Comparison of ENCODE assay signal across 23 cellular contexts in genomic region chr16:72963921-72964320, GRCh38.
A peak's percentile ranks its signal among the peaks of the same experiment; 100 is the strongest.
DNase-seq lines count a peak whose midpoint lies in the region; ATAC-seq and TF ChIP-seq lines count a peak whose summit lies in the region.
"Had no signal": no experiment of that assay in that cellular context is flagged by ENCODE, and none has a peak within 500 bp of the region (broad histone marks: within the 10 kb centered on the region; RNA-seq: fewer than 3 reads in every experiment).

No MANE protein-coding gene starts in this region.

- intact Hi-C loops in Calu3 (cut with micrococcal nuclease; ENCODE audit: unreplicated experiment) = loop anchor here (5.0 to 10.0 kb wide), 4 partner anchors 132 to 459 kb away; no protein-coding TSS in a partner anchor

- no peaks in the 10 kb centered on the region for H3K9me3 Mint-ChIP-seq in HFFc6
- no peaks in the 10 kb centered on the region for H3K9me3 Mint-ChIP-seq in Calu3 (ENCODE audit: low read depth, unreplicated experiment)

- no TSS peak for BruUV-seq in Calu3 (replicated peaks; lab: Mats Ljungman, UMichigan)

- H3K4me1 Mint-ChIP-seq in HFFc6 (ENCODE audit: low read depth) (peaks cover 44% of the 10 kb centered on the region), Calu3 (ENCODE audit: low read depth, unreplicated experiment) (peaks cover 27% of the 10 kb centered on the region)

- H3K4me3 ChIP-seq in AG04449 (ENCODE audit: low read depth, low read length) (no peak overlapping the region), astrocyte of the spinal cord (ENCODE audit: low read depth, low read length) (no peak overlapping the region)
- H3K4me3 ChIP-seq: A549, lower lobe of right lung, ovary, right lobe of liver, SK-N-MC, uterus had no signal

- TF ChIP-seq CTCF in AG04449 (IDR thresholded peaks at IDR 0.05; ENCODE audit: insufficient read depth, low read length, missing control alignments) (peak; percentile 9), HFFc6 (IDR thresholded peaks at IDR 0.05) (0 out of 2 replicates have a peak, but pooled peaks have one; percentile 8), astrocyte of the spinal cord (IDR thresholded peaks at IDR 0.05; ENCODE audit: low read depth, low read length) (peak; percentile 2), Calu3 (IDR thresholded peaks at IDR 0.05; ENCODE audit: unreplicated experiment) (no peak)

- H3K27me3 Mint-ChIP-seq in HFFc6 (ENCODE audit: insufficient read depth) = peaks cover 3% of the 10 kb centered on the region
- no peaks in the 10 kb centered on the region for H3K27me3 Mint-ChIP-seq in Calu3 (ENCODE audit: unreplicated experiment)
- H3K27me3 Mint-ChIP-seq: dendritic cell treated with granulocyte-macrophage colony-stimulating factor and Interleukin-4, amounts not matched to agents 40 ng/mL and 50 ng/mL, for 4 days had no signal

- in situ Hi-C loops in astrocyte of the spinal cord (cut with HindIII; ENCODE audit: low sequenced_read_pairs) = no loop called here

- peak overlapping the region; percentile 24 for H3K27ac Mint-ChIP-seq in HFFc6
- no peak overlapping the region for H3K27ac Mint-ChIP-seq in Calu3 (ENCODE audit: unreplicated experiment)
- H3K27ac Mint-ChIP-seq: activated naive CD4-positive, alpha-beta T cell treated with anti-CD3 and anti-CD28 coated beads, Interleukin-2, amount 50 U/mL, for 72 hours; dendritic cell treated with granulocyte-macrophage colony-stimulating factor and Interleukin-4, amounts not matched to agents 40 ng/mL and 50 ng/mL, for 4 days had no signal

- H3K36me3 Mint-ChIP-seq in HFFc6 (ENCODE audit: low read depth) (peaks cover 30% of the 10 kb centered on the region), Calu3 (ENCODE audit: insufficient read depth, unreplicated experiment) (no peaks in the 10 kb centered on the region)
- H3K36me3 Mint-ChIP-seq: activated naive CD4-positive, alpha-beta T cell treated with anti-CD3 and anti-CD28 coated beads, Interleukin-2, amount 50 U/mL, for 72 hours had no signal

- CTCF ChIA-PET in AG04449 (lab: Yijun Ruan, JAX) (interaction anchor here (1.0 to 3.2 kb wide), 8 partner anchors 11 to 132 kb away, joined by 3 to 19 read pairs (median 4); no protein-coding TSS in a partner anchor), Calu3 (lab: Charles Lee) (interaction anchor here (0.7 kb wide), 1 partner anchor 10 kb away, joined by 3 read pairs; no protein-coding TSS in a partner anchor)

- DNase-seq in AG04449 (ENCODE audit: low read depth, low spot score) = peak; percentile 23
- DNase-seq in HFFc6 = peak; percentile 59
- DNase-seq in astrocyte of the spinal cord (ENCODE audit: low read depth, low spot score) = peak; percentile 45
- peak; percentile 17 for DNase-seq in iris pigment epithelial cell (ENCODE audit: low read depth)
- no peak for DNase-seq in Calu3
- DNase-seq in activated T-cell treated with anti-CD3 and anti-CD28 coated beads, Interleukin-2, amount 50 U/mL, for 1 hour = no peak
- DNase-seq in activated CD4-positive, CD25-positive, alpha-beta regulatory T cell treated with anti-CD3 and anti-CD28 coated beads, Interleukin-2, amount 50 U/mL, for 72 hours = no peak
- DNase-seq: activated T-cell treated with anti-CD3 and anti-CD28 coated beads, Interleukin-2, amount 50 U/mL, for 48 hours; Karpas-422; lower lobe of right lung; NCI-H1048; NCI-H2081; ovary; right lobe of liver; substantia nigra; T1000; uterus had no signal

- no peak for ATAC-seq in HG03280 (IDR thresholded peaks at IDR 0.05; ENCODE audit: unreplicated experiment)
- ATAC-seq: A549; activated CD4-positive, CD25-positive, alpha-beta regulatory T cell treated with anti-CD3 and anti-CD28 coated beads, Interleukin-2, amount 50 U/mL, for 24 hours; activated naive CD4-positive, alpha-beta T cell treated with anti-CD3 and anti-CD28 coated beads, Interleukin-2, amount 50 U/mL, for 72 hours; lower lobe of right lung; right lobe of liver had no signal

- POLR2A ChIA-PET in AG04449 (lab: Yijun Ruan, JAX) = no interaction called here

- peak overlapping the region; percentile 10; the same call in 1 of the 2 replicates for H3K4me3 Mint-ChIP-seq in HFFc6
- H3K4me3 Mint-ChIP-seq in Calu3 (ENCODE audit: low read depth, unreplicated experiment) = no peak overlapping the region
- H3K4me3 Mint-ChIP-seq: dendritic cell treated with granulocyte-macrophage colony-stimulating factor and Interleukin-4, amounts not matched to agents 40 ng/mL and 50 ng/mL, for 4 days had no signal

Comparison
In these comparisons a context has a peak if more than half of its experiments do, and no peak if none do; other contexts are left out.
1. DNase-seq: peak in AG04449 (single experiment), HFFc6 (single experiment), astrocyte of the spinal cord (single experiment) and iris pigment epithelial cell (single experiment); none in Calu3 (single experiment), activated T-cell treated with anti-CD3 and anti-CD28 coated beads, Interleukin-2, amount 50 U/mL, for 1 hour (single experiment) and activated CD4-positive, CD25-positive, alpha-beta regulatory T cell treated with anti-CD3 and anti-CD28 coated beads, Interleukin-2, amount 50 U/mL, for 72 hours (single experiment).